23 cellular contexts compared by ENCODE assay signal in genomic region chr1:69930396-69930795, GRCh38.
"Had no signal": no experiment of that assay in that cellular context is flagged by ENCODE, and none has a peak within 500 bp of the region (broad histone marks: within the 10 kb centered on the region; RNA-seq: fewer than 3 reads in every experiment).

No MANE protein-coding gene starts in this region.

- H3K27me3 ChIP-seq: neural progenitor cell, ovary, right lobe of liver, sigmoid colon, stomach, thyroid gland, tibial nerve, upper lobe of left lung, vagina had no signal

- ATAC-seq: psoas muscle; right cardiac atrium; right lobe of liver; stimulated activated effector memory CD8-positive, alpha-beta T cell treated with anti-CD3 and anti-CD28 coated beads, Interleukin-12 subunit alpha, Interleukin-12 subunit beta, amount 100 ng/mL, for 72 hours; stimulated activated naive B cell treated with anti-CD40 and anti-IgM and Interleukin-4, amounts not matched to agents 10 μg/mL and 1 μg/mL and 100 μg/mL, for 72 hours had no signal

- H3K36me3 ChIP-seq: neural progenitor cell, ovary, right lobe of liver, sigmoid colon, stomach, thoracic aorta, thyroid gland, tibial nerve, upper lobe of left lung, vagina had no signal

- H3K79me2 ChIP-seq: parathyroid adenoma had no signal

- H3K27ac ChIP-seq: neural progenitor cell, ovary, parathyroid adenoma, psoas muscle, right lobe of liver, sigmoid colon, stomach, thoracic aorta, thyroid gland, tibial nerve, upper lobe of left lung, vagina had no signal

- H3K4me1 ChIP-seq: neural progenitor cell, parathyroid adenoma, psoas muscle, right lobe of liver, sigmoid colon, stomach, thyroid gland, tibial nerve, upper lobe of left lung, vagina had no signal

- H3K9ac ChIP-seq: neural progenitor cell, parathyroid adenoma had no signal

- DNase-seq: occipital lobe; ovary; posterior cingulate gyrus; psoas muscle; right cardiac atrium; right lobe of liver; sigmoid colon; small intestine; stimulated activated CD4-positive, alpha-beta T cell treated with anti-CD3 and anti-CD28 coated beads, Interleukin-15, amount 100 ng/mL, for 24 hours; stimulated activated CD4-positive, alpha-beta T cell treated with anti-CD3 and anti-CD28 coated beads, Interleukin-2, amount 100 ng/mL, for 24 hours; stimulated activated CD4-positive, alpha-beta T cell treated with anti-CD3 and anti-CD28 coated beads, Interleukin-2, amount 100 ng/mL, for 48 hours; stimulated activated CD4-positive, alpha-beta T cell treated with anti-CD3 and anti-CD28 coated beads, Interleukin-4, amount 100 ng/mL, for 24 hours; stimulated activated naive B cell treated with anti-CD40 and anti-IgM and Interleukin-4, amounts not matched to agents 10 μg/mL and 1 μg/mL and 100 μg/mL, for 72 hours; stimulated activated naive CD4-positive, alpha-beta T cell treated with Interleukin-2 at 50 U/mL for 16 hours; stomach; thyroid gland; upper lobe of left lung had no signal

- H3K9me3 ChIP-seq: ovary, psoas muscle, right lobe of liver, sigmoid colon, stomach, thoracic aorta, thyroid gland, upper lobe of left lung, vagina had no signal

- H2AFZ ChIP-seq: neural progenitor cell, parathyroid adenoma had no signal

- H3K4me2 ChIP-seq: neural progenitor cell had no signal

- H3K4me3 ChIP-seq: neural progenitor cell, ovary, psoas muscle, right lobe of liver, sigmoid colon, stomach, thoracic aorta, thyroid gland, tibial nerve, upper lobe of left lung, vagina had no signal
